In the genomic region with DNA sequence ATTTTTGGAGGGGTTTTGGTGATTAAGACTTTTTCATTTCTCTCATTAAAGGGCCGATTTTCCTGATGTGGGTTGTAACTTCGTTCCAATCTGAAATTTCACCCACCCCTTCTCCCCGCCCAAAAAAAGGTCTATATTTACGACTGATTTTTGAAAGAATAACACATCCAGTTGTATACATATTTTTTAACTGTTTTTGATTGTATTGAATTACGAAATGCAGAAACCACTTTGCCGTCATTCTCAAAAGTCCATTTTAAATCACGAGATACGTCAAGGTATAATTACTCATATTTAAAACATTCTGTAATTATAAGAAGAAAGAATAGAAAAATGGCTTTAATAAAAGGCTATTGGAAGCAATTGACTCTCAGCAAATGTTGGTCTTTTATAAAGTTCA, we compare ENCODE assay signal across 23 cellular contexts.
"Had no signal": no experiment of that assay in that cellular context is flagged by ENCODE, and none has a peak within 500 bp of the region (broad histone marks: within the 10 kb centered on the region; RNA-seq: fewer than 3 reads in every experiment).

No MANE protein-coding gene starts in this region.

- H3K4me3 ChIP-seq: left ventricle myocardium inferior, transverse colon had no signal

- H3K36me3 ChIP-seq: left ventricle myocardium inferior, transverse colon had no signal

- H3K4me1 Mint-ChIP-seq: activated CD4-positive, alpha-beta T cell treated with anti-CD3 and anti-CD28 coated beads, Interleukin-2, amount 10 ng/mL, durations not matched to agents 24 days and 14 days; brain had no signal

- H3K9me3 ChIP-seq: left ventricle myocardium inferior, transverse colon had no signal

- H3K27ac ChIP-seq: left ventricle myocardium inferior, transverse colon had no signal

- H3K9me3 Mint-ChIP-seq: activated CD4-positive, alpha-beta T cell treated with anti-CD3 and anti-CD28 coated beads, Interleukin-2, amount 10 ng/mL, durations not matched to agents 24 days and 14 days; activated naive CD4-positive, alpha-beta T cell treated with anti-CD3 and anti-CD28 coated beads, Interleukin-2, amount 50 U/mL, for 72 hours; nephron had no signal

- H3K27ac Mint-ChIP-seq: activated CD4-positive, alpha-beta T cell treated with anti-CD3 and anti-CD28 coated beads, Interleukin-2, amount 10 ng/mL, durations not matched to agents 24 days and 14 days; activated CD8-positive, alpha-beta T cell treated with anti-CD3 and anti-CD28 coated beads, Interleukin-2, amount 10 ng/mL, durations not matched to agents 7 days and 5 days; activated naive CD4-positive, alpha-beta T cell treated with anti-CD3 and anti-CD28 coated beads, Interleukin-2, amount 50 U/mL, for 72 hours; brain; progenitor cell of endocrine pancreas had no signal

- H3K4me3 Mint-ChIP-seq: activated CD4-positive, alpha-beta T cell treated with anti-CD3 and anti-CD28 coated beads, Interleukin-2, amount 10 ng/mL, durations not matched to agents 24 days and 14 days; activated CD8-positive, alpha-beta T cell treated with anti-CD3 and anti-CD28 coated beads, Interleukin-2, amount 10 ng/mL, durations not matched to agents 7 days and 5 days; brain had no signal

- ATAC-seq: activated CD8-positive, alpha-beta T cell treated with anti-CD3 and anti-CD28 coated beads, Interleukin-2, amount 10 ng/mL, durations not matched to agents 7 days and 5 days; activated naive CD4-positive, alpha-beta T cell treated with anti-CD3 and anti-CD28 coated beads, Interleukin-2, amount 50 U/mL, for 72 hours; right cardiac atrium had no signal

- H3K36me3 Mint-ChIP-seq: activated naive CD4-positive, alpha-beta T cell treated with anti-CD3 and anti-CD28 coated beads, Interleukin-2, amount 50 U/mL, for 72 hours; brain had no signal

- H3K4me1 ChIP-seq: transverse colon had no signal

- DNase-seq: activated CD4-positive, alpha-beta T cell treated with anti-CD3 and anti-CD28 coated beads, Interleukin-2, amount 10 ng/mL, durations not matched to agents 24 days and 14 days; activated CD4-positive, CD25-positive, alpha-beta regulatory T cell; activated CD8-positive, alpha-beta memory T cell treated with anti-CD3 and anti-CD28 coated beads, Interleukin-2, amount 50 U/mL, for 4 hours; activated CD8-positive, alpha-beta T cell treated with anti-CD3 and anti-CD28 coated beads, Interleukin-2, amount 10 ng/mL, durations not matched to agents 7 days and 5 days; activated gamma-delta T cell; activated T-cell treated with anti-CD3 and anti-CD28 coated beads, Interleukin-2, amount 50 U/mL, for 48 hours; amygdala; cortex of kidney; effector CD8-positive, alpha-beta T cell; kidney; left ventricle myocardium inferior; nucleus accumbens; right cardiac atrium; small intestine; stimulated activated CD4-positive, alpha-beta T cell treated with anti-CD3 and anti-CD28 coated beads, Interleukin-4, amount 100 ng/mL, for 4 hours; stimulated activated CD8-positive, alpha-beta memory T cell treated with anti-CD3 and anti-CD28 coated beads, Interleukin-4, amount 100 ng/mL, for 48 hours; stimulated activated naive CD4-positive, alpha-beta T cell treated with Interleukin-2 at 50 U/mL for 16 hours; substantia nigra; transverse colon had no signal
